Comparison of ENCODE assay signal across 8 cellular contexts in genomic region chr16:84699147-84699711, GRCh38. TPM values are rescaled to one million over a fixed set of nuclear protein-coding genes. Genes with fewer than 3 reads are reported as not detected.
DNase-seq lines count a peak whose midpoint lies in the region; ATAC-seq, FAIRE-seq and TF ChIP-seq lines count a peak whose summit lies in the region.

No MANE protein-coding gene starts in this region.

- peak overlapping the region; percentile 95 for H3K27ac Mint-ChIP-seq in memory B cell

- no peaks in the 10 kb centered on the region for H3K36me3 ChIP-seq in MG63
- H3K36me3 ChIP-seq in bronchial epithelial cell (ENCODE audit: control insufficient read depth, insufficient read depth, low read length), result no peaks in the 10 kb centered on the region
- no peaks in the 10 kb centered on the region for H3K36me3 ChIP-seq in upper lobe of right lung

- H3K4me3 ChIP-seq in MG63, result peak overlapping the region; percentile 71
- peak overlapping the region; percentile 85 for H3K4me3 ChIP-seq in bronchial epithelial cell (ENCODE audit: low read depth, low read length)
- H3K4me3 ChIP-seq in upper lobe of right lung, result peak overlapping the region; percentile 93

- no peak for FAIRE-seq in bronchial epithelial cell (lab: Jason Lieb, UNC)

- H3K9me3 ChIP-seq in MG63, result no peaks in the 10 kb centered on the region
- H3K9me3 ChIP-seq in upper lobe of right lung, result no peaks in the 10 kb centered on the region

- no peak for TF ChIP-seq CTCF in bronchial epithelial cell (IDR thresholded peaks at IDR 0.05; ENCODE audit: insufficient read depth, low read length, severe bottlenecking)
- TF ChIP-seq CTCF in upper lobe of right lung (IDR thresholded peaks at IDR 0.05), result no peak

- H3K4me3 Mint-ChIP-seq in memory B cell, result peak overlapping the region; percentile 94

- intact Hi-C loops in upper lobe of right lung (cut with DNase I), result no loop called here

- H3K27ac ChIP-seq in upper lobe of right lung, result peak overlapping the region; percentile 63

- peaks cover 17% of the 10 kb centered on the region for H3K4me1 Mint-ChIP-seq in memory B cell

- H3K4me1 ChIP-seq in upper lobe of right lung, result peaks cover 22% of the 10 kb centered on the region

- ATAC-seq in memory B cell (ENCODE audit: low read depth) (peak; percentile 2), upper lobe of right lung (no peak), HG02759 (IDR thresholded peaks at IDR 0.05; ENCODE audit: unreplicated experiment) (no peak)

- H3K9me3 Mint-ChIP-seq in memory B cell, result no peaks in the 10 kb centered on the region

- DNase-seq in NCI-H2081 (lab: John Stamatoyannopoulos, UW) (peak; percentile 2 to 19), NCI-H2081 treated with DMSO at 0.1 percent for 48 hours (lab: John Stamatoyannopoulos, UW) (no peak), MG63 (no peak), bronchial epithelial cell (ENCODE audit: low read depth) (peak; percentile 14), memory B cell (ENCODE audit: low spot score in 2 of 2) (no peak), upper lobe of right lung (no peak), NCI-H82 (lab: John Stamatoyannopoulos, UW) (no peak)

- no peaks in the 10 kb centered on the region for H3K36me3 Mint-ChIP-seq in memory B cell

- no peaks in the 10 kb centered on the region for H3K27me3 Mint-ChIP-seq in memory B cell

- H3K27me3 ChIP-seq in MG63, result no peaks in the 10 kb centered on the region
- no peaks in the 10 kb centered on the region for H3K27me3 ChIP-seq in bronchial epithelial cell (ENCODE audit: control insufficient read depth, insufficient read depth, low read length)
- H3K27me3 ChIP-seq in upper lobe of right lung, result no peaks in the 10 kb centered on the region

RNA-seq across cellular contexts. Expression of gene USP10, which starts 0.6 kb away (rescaled TPM):
- total RNA-seq in MG63 (2014; rRNA removed; shearing (Covaris generic); ENCODE audit: low replicate concordance), result 29.8 and 33.5 TPM in 2 replicates
- 33.7 and 47.1 TPM in 2 replicates for total RNA-seq in bronchial epithelial cell
- total RNA-seq in upper lobe of right lung, result 59.6 TPM

RNA-seq across cellular contexts. Expression of gene KLHL36, which starts 50.9 kb away (rescaled TPM):
- total RNA-seq in MG63 (2014; rRNA removed; shearing (Covaris generic); ENCODE audit: low replicate concordance), result 18.4 and 20.5 TPM in 2 replicates
- 78.7 and 83.0 TPM in 2 replicates for total RNA-seq in bronchial epithelial cell
- 56.3 TPM for total RNA-seq in upper lobe of right lung

Comparison
In these comparisons a context has a peak if more than half of its experiments do, and no peak if none do; other contexts are left out.
1. DNase-seq: peak in NCI-H2081 (2 of 2) and bronchial epithelial cell (single experiment); none in NCI-H2081 treated with DMSO at 0.1 percent for 48 hours (single experiment), MG63 (single experiment), memory B cell (0 of 2), upper lobe of right lung (single experiment) and NCI-H82 (single experiment).
2. Peak in every context shown above with its lines, with median percentiles within 50 percentile points of each other: H3K4me3 ChIP-seq.